8 cellular contexts compared by ENCODE assay signal in genomic region chr4:24551492-24552330, GRCh38. TPM values are rescaled to one million over a fixed set of nuclear protein-coding genes. Genes with fewer than 3 reads are reported as not detected.
DNase-seq lines count a peak whose midpoint lies in the region; ATAC-seq and TF ChIP-seq lines count a peak whose summit lies in the region.

No MANE protein-coding gene starts in this region.

- peaks cover 6% of the 10 kb centered on the region for H3K27me3 Mint-ChIP-seq in GM23338 (ENCODE audit: insufficient read depth, low read depth, poor library complexity)

- H3K9ac ChIP-seq in adipocyte (ENCODE audit: low read length): peak overlapping the region; percentile 68

- H3K79me2 ChIP-seq in GM23338 (replicated peaks; ENCODE audit: insufficient read depth): peaks cover 98% of the 10 kb centered on the region

- peaks cover 74% of the 10 kb centered on the region for H3K4me1 ChIP-seq in GM23338 (ENCODE audit: insufficient read depth)
- peaks cover 20% of the 10 kb centered on the region for H3K4me1 ChIP-seq in adipocyte (ENCODE audit: control insufficient read depth, insufficient read depth, low read length)

- H3K27ac ChIP-seq in GM23338 (ENCODE audit: low read depth): peak overlapping the region; percentile 41

- peaks cover 76% of the 10 kb centered on the region for H3K36me3 Mint-ChIP-seq in GM23338 (ENCODE audit: low read depth)

- TF ChIP-seq CTCF in AG09319 (IDR thresholded peaks at IDR 0.05; ENCODE audit: low read depth, low read length) (peak; percentile 34), GM23338 (conservative IDR thresholded peaks at IDR 0.05; ENCODE audit: low read depth in 2 of 2) (peak in 1 of 2 experiments; percentile 44; a peak in 2 of 4 replicates), kidney epithelial cell (IDR thresholded peaks at IDR 0.05; ENCODE audit: insufficient read depth, low read length, poor library complexity, severe bottlenecking) (peak; percentile 18)

- no peaks in the 10 kb centered on the region for H3K9me3 Mint-ChIP-seq in GM23338

- H3K4me3 Mint-ChIP-seq in GM23338: peak overlapping the region; percentile 50; the same call in 2 of the 3 replicates

- H3K4me2 ChIP-seq in GM23338: peak overlapping the region; percentile 39

- no peak overlapping the region for H2AFZ ChIP-seq in GM23338

- peaks cover 16% of the 10 kb centered on the region for H3K36me3 ChIP-seq in GM23338 (ENCODE audit: insufficient read depth)
- peaks cover 42% of the 10 kb centered on the region for H3K36me3 ChIP-seq in adipocyte (ENCODE audit: control insufficient read depth, insufficient read depth, low read length, severe bottlenecking)
- no peaks in the 10 kb centered on the region for H3K36me3 ChIP-seq in kidney epithelial cell (ENCODE audit: control insufficient read depth, insufficient read depth, low read length)

- peak overlapping the region; percentile 83 for H3K27ac Mint-ChIP-seq in GM23338

- H3K4me1 Mint-ChIP-seq in GM23338: peaks cover 67% of the 10 kb centered on the region

- no peaks in the 10 kb centered on the region for H3K9me3 ChIP-seq in adipocyte (ENCODE audit: control insufficient read depth, low read length)

- H3K27me3 ChIP-seq in GM23338 (ENCODE audit: insufficient read depth) (no peaks in the 10 kb centered on the region), adipocyte (replicated peaks; ENCODE audit: control insufficient read depth, insufficient read depth, low read length) (no peaks in the 10 kb centered on the region), kidney epithelial cell (ENCODE audit: control insufficient read depth, insufficient read depth, low read length) (no peaks in the 10 kb centered on the region)

- no peak for ATAC-seq in GM23338
- ATAC-seq in HG02678 (IDR thresholded peaks at IDR 0.05; ENCODE audit: unreplicated experiment): no peak
- ATAC-seq in HG03175 (IDR thresholded peaks at IDR 0.05; ENCODE audit: unreplicated experiment): no peak

- DNase-seq in AG09319 (ENCODE audit: extremely low read depth, low read depth): no peak
- DNase-seq in GM23338 (ENCODE audit: low spot score): no peak
- peak; percentile 64 for DNase-seq in adipocyte (ENCODE audit: low read depth)
- DNase-seq in kidney epithelial cell (ENCODE audit: low read depth): no peak
- DNase-seq in KG1 (lab: John Stamatoyannopoulos, UW): no peak
- no peak for DNase-seq in SIG-M5 (lab: John Stamatoyannopoulos, UW)

- peaks cover 50% of the 10 kb centered on the region for H4K20me1 ChIP-seq in GM23338 (replicated peaks; ENCODE audit: insufficient read depth)

- H3K9me2 ChIP-seq in GM23338 (ENCODE audit: insufficient read depth): no peaks in the 10 kb centered on the region

- H3F3A ChIP-seq in GM23338 (replicated peaks; ENCODE audit: low read depth): no peaks in the 10 kb centered on the region; the same call in 1 of the 2 replicates

- H3K4me3 ChIP-seq in GM23338 (no peak overlapping the region), adipocyte (ENCODE audit: low read length) (no peak overlapping the region), kidney epithelial cell (ENCODE audit: low read depth, low read length) (no peak overlapping the region)

TF ChIP-seq in GM23338, 12 proteins besides CTCF, POLR2A, EP300 and RAD21 (continues in another document):
- no peak for TF ChIP-seq POLR2AphosphoS5 (IDR thresholded peaks at IDR 0.05; ENCODE audit: low read depth)
- no peak for TF ChIP-seq STAT1 (IDR thresholded peaks at IDR 0.05; ENCODE audit: unreplicated experiment)
- TF ChIP-seq JUNB (IDR thresholded peaks at IDR 0.05; ENCODE audit: unreplicated experiment): no peak
- TF ChIP-seq ETS1 (IDR thresholded peaks at IDR 0.05): no peak
- no peak for TF ChIP-seq REST (IDR thresholded peaks at IDR 0.05; ENCODE audit: unreplicated experiment)
- no peak for TF ChIP-seq CREB1 (CRISPR knock-in tag; IDR thresholded peaks at IDR 0.05; ENCODE audit: low read depth)
- TF ChIP-seq EZH2phosphoT487 (IDR thresholded peaks at IDR 0.05; ENCODE audit: unreplicated experiment): no peak
- TF ChIP-seq NANOG (IDR thresholded peaks at IDR 0.05; ENCODE audit: borderline replicate concordance): no peak
- TF ChIP-seq EZH2 (IDR thresholded peaks at IDR 0.05; ENCODE audit: low read depth, unreplicated experiment): no peak
- TF ChIP-seq ZNF331 (CRISPR knock-in tag; IDR thresholded peaks at IDR 0.05; ENCODE audit: low read depth): no peak

RNA-seq across cellular contexts. Expression of gene DHX15, which starts 32.6 kb away (rescaled TPM):
- 336 and 372 TPM in 2 replicates for total RNA-seq in GM23338 (2014; rRNA removed; shearing (Covaris generic))
- polyA plus RNA-seq in GM23338 (2016; fragmentation: Nextera tagmentation; extraction: Ambion mirVana): 226 and 229 TPM in 2 replicates
- total RNA-seq in kidney epithelial cell: 87.5 and 90.0 TPM in 2 replicates
